In the genomic region with DNA sequence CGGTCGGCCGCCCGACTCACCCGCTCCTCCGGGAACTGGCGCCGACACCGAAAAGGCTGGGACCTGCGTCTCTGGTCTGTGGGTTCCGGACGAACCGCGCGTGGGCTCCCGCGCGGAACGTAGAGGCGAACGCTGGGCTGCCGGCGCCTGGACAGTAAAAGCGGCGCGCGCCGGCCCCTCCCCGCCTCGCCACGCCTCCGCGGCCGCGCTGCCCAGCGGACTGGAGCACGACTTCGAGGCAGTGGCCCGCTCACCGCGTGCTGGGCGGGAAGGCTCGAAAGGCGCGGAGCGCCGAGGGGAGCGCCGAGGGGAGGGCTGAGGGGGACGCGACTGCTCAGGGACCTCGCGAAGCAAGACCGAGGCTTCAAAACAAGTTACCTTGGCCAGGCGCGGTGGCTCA, we compare ENCODE assay signal across 16 cellular contexts. TPM values are rescaled to one million over a fixed set of nuclear protein-coding genes. Genes with fewer than 3 reads are reported as not detected.
DNase-seq lines count a peak whose midpoint lies in the region; ATAC-seq and TF ChIP-seq lines count a peak whose summit lies in the region.
"Had no signal": no experiment of that assay in that cellular context is flagged by ENCODE, and none has a peak within 500 bp of the region (broad histone marks: within the 10 kb centered on the region; RNA-seq: fewer than 3 reads in every experiment).

A gene with protein sequence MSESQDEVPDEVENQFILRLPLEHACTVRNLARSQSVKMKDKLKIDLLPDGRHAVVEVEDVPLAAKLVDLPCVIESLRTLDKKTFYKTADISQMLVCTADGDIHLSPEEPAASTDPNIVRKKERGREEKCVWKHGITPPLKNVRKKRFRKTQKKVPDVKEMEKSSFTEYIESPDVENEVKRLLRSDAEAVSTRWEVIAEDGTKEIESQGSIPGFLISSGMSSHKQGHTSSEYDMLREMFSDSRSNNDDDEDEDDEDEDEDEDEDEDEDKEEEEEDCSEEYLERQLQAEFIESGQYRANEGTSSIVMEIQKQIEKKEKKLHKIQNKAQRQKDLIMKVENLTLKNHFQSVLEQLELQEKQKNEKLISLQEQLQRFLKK (minus strand): TSS at position 131 of the 400 bp plus-strand sequence. CDS start 3,791 bp downstream, outside the sequence.

- no peak within 1 kb of the TSS for H3K4me3 Mint-ChIP-seq in H9
- H3K4me3 Mint-ChIP-seq in glutamatergic neuron (ENCODE audit: unreplicated experiment) = no peak within 1 kb of the TSS
- H3K4me3 Mint-ChIP-seq: activated naive CD8-positive, alpha-beta T cell treated with anti-CD3 and anti-CD28 coated beads, Interleukin-2, amount 50 U/mL, for 24 hours; activated T-cell treated with anti-CD3 and anti-CD28 coated beads, Interleukin-2, amount 50 U/mL, for 24 hours; stimulated activated naive B cell treated with anti-CD40 and anti-IgM and Interleukin-4, amounts not matched to agents 10 μg/mL and 1 μg/mL and 100 μg/mL, for 72 hours had no signal

- H3K9me3 Mint-ChIP-seq in H9 (peaks cover 46 to 71% of the 10 kb centered on the region in 2 experiments), glutamatergic neuron (ENCODE audit: unreplicated experiment) (no peaks in the 10 kb centered on the region)
- H3K9me3 Mint-ChIP-seq: activated naive CD8-positive, alpha-beta T cell treated with anti-CD3 and anti-CD28 coated beads, Interleukin-2, amount 50 U/mL, for 24 hours; activated T-cell treated with anti-CD3 and anti-CD28 coated beads, Interleukin-2, amount 50 U/mL, for 24 hours; stimulated activated naive B cell treated with anti-CD40 and anti-IgM and Interleukin-4, amounts not matched to agents 10 μg/mL and 1 μg/mL and 100 μg/mL, for 72 hours had no signal

- H3K9me3 ChIP-seq in H9 (ENCODE audit: control insufficient read depth, low read depth, low read length) (peaks cover 20% of the 10 kb centered on the region), skeletal muscle satellite cell (replicated peaks; ENCODE audit: low read length) (no peaks in the 10 kb centered on the region), vagina (no peaks in the 10 kb centered on the region)
- H3K9me3 ChIP-seq: colonic mucosa, SJCRH30 had no signal

- H3K4me1 ChIP-seq in H9 (ENCODE audit: insufficient read depth, low read length) = no peaks in the 10 kb centered on the region
- no peaks in the 10 kb centered on the region for H3K4me1 ChIP-seq in skeletal muscle satellite cell (ENCODE audit: control insufficient read depth, insufficient read depth, low read length)
- no peaks in the 10 kb centered on the region for H3K4me1 ChIP-seq in vagina
- H3K4me1 ChIP-seq: colonic mucosa, SJCRH30 had no signal

- H3K79me2 ChIP-seq in H9 (ENCODE audit: insufficient read depth, low read length) = no peaks in the 10 kb centered on the region

- H2BK120ac ChIP-seq in H9 (ENCODE audit: low read depth, low read length, poor library complexity, severe bottlenecking) = no peak within 1 kb of the TSS

- H3K18ac ChIP-seq in H9 (ENCODE audit: insufficient read length, low read depth, low read length) = no peak within 1 kb of the TSS

- no peak within 1 kb of the TSS for H3K9ac ChIP-seq in H9 (ENCODE audit: extremely low read depth, insufficient read length, low read length)
- no peak within 1 kb of the TSS for H3K9ac ChIP-seq in skeletal muscle satellite cell (ENCODE audit: low read depth, low read length)
- H3K9ac ChIP-seq: KMS-11 had no signal

- no peak for TF ChIP-seq POLR2A in vagina (IDR thresholded peaks at IDR 0.05)

- no peak within 1 kb of the TSS for H2BK5ac ChIP-seq in H9 (ENCODE audit: insufficient read length, low read length)

- H3K4me1 Mint-ChIP-seq in H9 (no peaks in the 10 kb centered on the region), glutamatergic neuron (ENCODE audit: low read depth, unreplicated experiment) (no peaks in the 10 kb centered on the region)
- H3K4me1 Mint-ChIP-seq: activated naive CD8-positive, alpha-beta T cell treated with anti-CD3 and anti-CD28 coated beads, Interleukin-2, amount 50 U/mL, for 24 hours had no signal

- no peaks in the 10 kb centered on the region for H3K23me2 ChIP-seq in H9 (ENCODE audit: insufficient read length, low read depth, low read length, poor library complexity, severe bottlenecking)

- no peak within 1 kb of the TSS for H3K4me2 ChIP-seq in H9 (ENCODE audit: insufficient read depth, insufficient read length, low read length)
- H3K4me2 ChIP-seq in skeletal muscle satellite cell (ENCODE audit: low read length) = peak within 1 kb of the TSS; percentile 76
- H3K4me2 ChIP-seq: KMS-11 had no signal

- peaks cover 3% of the 10 kb centered on the region for H3K27me3 Mint-ChIP-seq in H9 (ENCODE audit: low read depth)
- H3K27me3 Mint-ChIP-seq in glutamatergic neuron (ENCODE audit: unreplicated experiment) = no peaks in the 10 kb centered on the region

- H3K56ac ChIP-seq in H9 (ENCODE audit: insufficient read length, low read depth, low read length) = no peak within 1 kb of the TSS

- H3K27ac ChIP-seq in H9 (ENCODE audit: insufficient read length, low read depth, low read length) = no peak within 1 kb of the TSS
- no peak within 1 kb of the TSS for H3K27ac ChIP-seq in vagina
- H3K27ac ChIP-seq: colonic mucosa, KMS-11, SJCRH30 had no signal

- TF ChIP-seq CTCF in H9 (conservative IDR thresholded peaks at IDR 0.05) = no peak
- no peak for TF ChIP-seq CTCF in astrocyte of the spinal cord (IDR thresholded peaks at IDR 0.05; ENCODE audit: low read depth, low read length)
- no peak for TF ChIP-seq CTCF in glutamatergic neuron (IDR thresholded peaks at IDR 0.05; ENCODE audit: partially characterized antibody, unreplicated experiment)
- TF ChIP-seq CTCF in vagina (IDR thresholded peaks at IDR 0.05) = no peak

- no peak within 1 kb of the TSS for H4K5ac ChIP-seq in H9 (ENCODE audit: insufficient read length, low read depth, low read length)

- H2BK20ac ChIP-seq in H9 (ENCODE audit: low read depth, low read length, poor library complexity, severe bottlenecking) = no peak within 1 kb of the TSS

- in situ Hi-C loops in astrocyte of the spinal cord (cut with HindIII; ENCODE audit: low sequenced_read_pairs) = no loop called here

- no peak within 1 kb of the TSS for H3T11ph ChIP-seq in H9 (ENCODE audit: low read length)

- intact Hi-C loops in vagina (cut with DNase I) = no loop called here

- H3K27ac Mint-ChIP-seq in H9 (no peak within 1 kb of the TSS), glutamatergic neuron (ENCODE audit: unreplicated experiment) (no peak within 1 kb of the TSS)
- H3K27ac Mint-ChIP-seq: activated naive CD8-positive, alpha-beta T cell treated with anti-CD3 and anti-CD28 coated beads, Interleukin-2, amount 50 U/mL, for 24 hours; activated T-cell treated with anti-CD3 and anti-CD28 coated beads, Interleukin-2, amount 50 U/mL, for 24 hours; stimulated activated naive B cell treated with anti-CD40 and anti-IgM and Interleukin-4, amounts not matched to agents 10 μg/mL and 1 μg/mL and 100 μg/mL, for 72 hours had no signal

- H3K4ac ChIP-seq in H9 (ENCODE audit: low read depth, low read length) = no peak within 1 kb of the TSS

- no peak within 1 kb of the TSS for H3K23ac ChIP-seq in H9 (ENCODE audit: insufficient read length, low read depth, low read length)

- no peaks in the 10 kb centered on the region for H3K27me3 ChIP-seq in H9 (ENCODE audit: insufficient read depth, low read length)
- no peaks in the 10 kb centered on the region for H3K27me3 ChIP-seq in skeletal muscle satellite cell (ENCODE audit: control insufficient read depth, insufficient read depth, low read length)
- no peaks in the 10 kb centered on the region for H3K27me3 ChIP-seq in vagina
- H3K27me3 ChIP-seq: colonic mucosa, SJCRH30 had no signal

- H4K20me1 ChIP-seq in H9 (ENCODE audit: control insufficient read depth, insufficient read depth, insufficient read length) = no peaks in the 10 kb centered on the region

- WGBS in H9 (ENCODE audit: extremely low coverage, insufficient read length, low lambda C conversion rate) = no CpG with 5 or more reads among the region's 56 CpGs

- H4K91ac ChIP-seq in H9 (ENCODE audit: insufficient read length, low read depth, low read length) = no peak within 1 kb of the TSS

- H3K4me3 ChIP-seq in astrocyte of the spinal cord (ENCODE audit: low read depth, low read length) (no peak within 1 kb of the TSS), skeletal muscle satellite cell (ENCODE audit: low read length) (peak within 1 kb of the TSS; percentile 63), vagina (peak within 1 kb of the TSS in 1 of 2 donors; percentile 28)
- H3K4me3 ChIP-seq: colonic mucosa, SJCRH30 had no signal

- no peak within 1 kb of the TSS for H2BK12ac ChIP-seq in H9 (ENCODE audit: insufficient read length, low read depth, low read length)

- H4K8ac ChIP-seq in H9 (replicated peaks; ENCODE audit: insufficient read length, low read depth, low read length) = no peak within 1 kb of the TSS

- DNase-seq in H9 (peak; percentile 28), astrocyte of the spinal cord (ENCODE audit: low read depth, low spot score) (peak; percentile 3), glutamatergic neuron (peak; percentile 13), vagina (ENCODE audit: extremely low spot score in 2 of 2) (no peak), OCI-M2 (lab: John Stamatoyannopoulos, UW; ENCODE audit: unreplicated experiment) (no peak)
- DNase-seq: activated naive CD8-positive, alpha-beta T cell treated with anti-CD3 and anti-CD28 coated beads, Interleukin-2, amount 50 U/mL, for 24 hours; activated T-cell treated with anti-CD3 and anti-CD28 coated beads, Interleukin-2, amount 50 U/mL, for 24 hours; colonic mucosa; NCI-H510A; SJCRH30; stimulated activated naive B cell treated with anti-CD40 and anti-IgM and Interleukin-4, amounts not matched to agents 10 μg/mL and 1 μg/mL and 100 μg/mL, for 72 hours had no signal

- H3K36me3 Mint-ChIP-seq in H9 (ENCODE audit: insufficient read depth in 1 of 3, low read depth in 3 of 3) (peaks cover 0 to 7% (median 4%) of the 10 kb centered on the region in 3 experiments; a peak in 4 of 7 replicates), glutamatergic neuron (ENCODE audit: unreplicated experiment) (no peaks in the 10 kb centered on the region)

- no peak within 1 kb of the TSS for H2AFZ ChIP-seq in H9 (ENCODE audit: low read length)

- no peaks in the 10 kb centered on the region for H3K36me3 ChIP-seq in skeletal muscle satellite cell (ENCODE audit: insufficient read depth, low read length)
- no peaks in the 10 kb centered on the region for H3K36me3 ChIP-seq in vagina
- H3K36me3 ChIP-seq: colonic mucosa, SJCRH30 had no signal

- H2AK5ac ChIP-seq in H9 (ENCODE audit: insufficient read length, low read length) = no peak within 1 kb of the TSS

- H3K79me1 ChIP-seq in H9 (ENCODE audit: insufficient read depth, low read depth, low read length, poor library complexity, severe bottlenecking) = no peaks in the 10 kb centered on the region

- H3K14ac ChIP-seq in H9 (ENCODE audit: insufficient read depth, low read length) = no peak within 1 kb of the TSS

- H2BK15ac ChIP-seq in H9 (ENCODE audit: low read depth, low read length) = no peak within 1 kb of the TSS

- no peak for ATAC-seq in GM19397 (IDR thresholded peaks at IDR 0.05; ENCODE audit: unreplicated experiment)
- ATAC-seq: activated naive CD8-positive, alpha-beta T cell treated with anti-CD3 and anti-CD28 coated beads, Interleukin-2, amount 50 U/mL, for 24 hours; stimulated activated naive B cell treated with anti-CD40 and anti-IgM and Interleukin-4, amounts not matched to agents 10 μg/mL and 1 μg/mL and 100 μg/mL, for 72 hours had no signal

RNA-seq across cellular contexts. Expression of the gene that starts here (rescaled TPM):
- total RNA-seq in H9 (2021) = not detected in 2 replicates
- total RNA-seq in glutamatergic neuron (ENCODE audit: unreplicated experiment) = 0.25 TPM
- total RNA-seq in skeletal muscle satellite cell (2012; rRNA removed) = 0.22 and 0.76 TPM in 2 replicates
- 2.5 TPM for total RNA-seq in vagina
- total RNA-seq: colonic mucosa, mononuclear cell, skeletal muscle tissue had no signal

Comparison
In these comparisons a context has a peak if more than half of its experiments do, and no peak if none do; other contexts are left out.
1. Peak in DNase-seq in H9; RNA of the gene not detected or under 1 TPM.
2. Peak in DNase-seq in glutamatergic neuron; RNA of the gene not detected or under 1 TPM.